ENCODE assay signal across 8 cellular contexts in the genomic region with DNA sequence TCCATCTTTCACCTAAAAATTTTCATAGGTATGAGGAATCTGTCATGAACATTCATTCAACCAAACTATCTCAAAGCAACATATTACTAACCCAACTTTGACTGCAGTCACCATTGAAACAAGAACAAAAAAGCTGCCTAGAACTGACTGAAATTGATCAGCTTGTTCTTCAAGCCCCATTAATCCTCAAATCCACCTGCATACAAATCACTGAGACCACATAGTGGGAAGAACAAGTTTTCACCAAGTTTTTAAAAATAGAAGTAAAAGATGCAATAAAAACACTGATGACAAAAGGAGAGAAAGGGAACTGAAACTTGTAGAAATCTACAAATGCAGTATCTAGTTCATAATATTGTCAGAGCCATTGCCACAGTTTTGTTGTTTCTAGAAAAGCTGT. TPM values are rescaled to one million over a fixed set of nuclear protein-coding genes. Genes with fewer than 3 reads are reported as not detected.
DNase-seq lines count a peak whose midpoint lies in the region; ATAC-seq and TF ChIP-seq lines count a peak whose summit lies in the region.

No MANE protein-coding gene starts in this region.

- CTCF ChIA-PET in activated CD4-positive, alpha-beta T cell treated with anti-CD3 and anti-CD28 coated beads for 36 hours (lab: Charles Lee), result interaction anchor here (1.1 to 2.2 kb wide), 4 partner anchors 9 to 108 kb away, joined by 3 to 5 read pairs (median 3); a partner anchor contains a TSS

- H3K4me1 ChIP-seq in esophagus squamous epithelium (peaks cover 10 to 88% (median 39%) of the 10 kb centered on the region in 3 donors), transverse colon (peaks cover 41 to 86% (median 55%) of the 10 kb centered on the region in 4 donors)

- intact Hi-C loops in activated CD4-positive, alpha-beta T cell treated with anti-CD3 and anti-CD28 coated beads for 36 hours (cut with DNase I, micrococcal nuclease), result loop anchor here in 1 of 2 experiments (2.0 kb wide), 1 partner anchor 21 kb away; no protein-coding TSS in a partner anchor
- intact Hi-C loops in esophagus squamous epithelium (cut with DNase I), result no loop called here
- intact Hi-C loops in transverse colon (cut with DNase I; ENCODE audit: low total_unique reads), result no loop called here

- TF ChIP-seq POLR2A in esophagus squamous epithelium (IDR thresholded peaks at IDR 0.05) (no peak), transverse colon (IDR thresholded peaks at IDR 0.05) (no peak)

- H3K4me3 Mint-ChIP-seq in activated CD4-positive, alpha-beta T cell treated with anti-CD3 and anti-CD28 coated beads for 36 hours, result no peak overlapping the region
- no peak overlapping the region for H3K4me3 Mint-ChIP-seq in T-helper 17 cell

- H3K27ac Mint-ChIP-seq in activated CD4-positive, alpha-beta T cell treated with anti-CD3 and anti-CD28 coated beads for 36 hours, result no peak overlapping the region
- H3K27ac Mint-ChIP-seq in T-helper 17 cell, result no peak overlapping the region

- H3K36me3 ChIP-seq in esophagus squamous epithelium (no peaks in the 10 kb centered on the region), transverse colon (no peaks in the 10 kb centered on the region)

- peaks cover 53% of the 10 kb centered on the region for H3K27me3 Mint-ChIP-seq in activated CD4-positive, alpha-beta T cell treated with anti-CD3 and anti-CD28 coated beads for 36 hours
- H3K27me3 Mint-ChIP-seq in T-helper 17 cell, result peaks cover 76% of the 10 kb centered on the region

- peaks cover 0 to 3% (median 0%) of the 10 kb centered on the region in 4 donors for H3K27me3 ChIP-seq in esophagus squamous epithelium
- no peaks in the 10 kb centered on the region for H3K27me3 ChIP-seq in transverse colon

- H3K27ac ChIP-seq in esophagus squamous epithelium, result peak overlapping the region; percentile 34 to 93 (median 88)
- H3K27ac ChIP-seq in transverse colon, result peak overlapping the region; percentile 85 to 89 (median 86)

- TF ChIP-seq EP300 in transverse colon (IDR thresholded peaks at IDR 0.05; ENCODE audit: low read depth), result no peak

- TF ChIP-seq CTCF in esophagus squamous epithelium (IDR thresholded peaks at IDR 0.05), result no peak
- TF ChIP-seq CTCF in transverse colon (IDR thresholded peaks at IDR 0.05), result no peak

- peak; percentile 61 for ATAC-seq in activated CD4-positive, alpha-beta T cell treated with anti-CD3 and anti-CD28 coated beads for 36 hours
- ATAC-seq in HG03342 (IDR thresholded peaks at IDR 0.05; ENCODE audit: unreplicated experiment) (peak; percentile 74), T-helper 17 cell (no peak)

- DNase-seq in activated CD4-positive, alpha-beta T cell treated with anti-CD3 and anti-CD28 coated beads for 36 hours, result no peak
- no peak for DNase-seq in activated CD4-positive, alpha-beta T cell treated with anti-CD3 and anti-CD28 coated beads, Interleukin-2, amount 50 U/mL, for 1 hour
- no peak for DNase-seq in esophagus squamous epithelium (lab: John Stamatoyannopoulos, UW)
- no peak for DNase-seq in transverse colon
- DNase-seq in Ammon's horn (ENCODE audit: low spot score), result no peak
- no peak for DNase-seq in T-helper 17 cell
- no peak for DNase-seq in NCI-H2196 treated with DMSO at 0.1 percent for 48 hours (lab: John Stamatoyannopoulos, UW; ENCODE audit: unreplicated experiment)

- in situ Hi-C loops in transverse colon (cut with MboI; ENCODE audit: low pct_ligation_motif_present in 1 of 4, low pct_unique_long_range_greater_than_20kb in 1 of 4, low sequenced_read_pairs in 3 of 4), result no loop called here

- no peaks in the 10 kb centered on the region for H3K36me3 Mint-ChIP-seq in activated CD4-positive, alpha-beta T cell treated with anti-CD3 and anti-CD28 coated beads for 36 hours (ENCODE audit: low read depth)
- peaks cover 10% of the 10 kb centered on the region for H3K36me3 Mint-ChIP-seq in T-helper 17 cell (ENCODE audit: low read depth)

- POLR2A ChIA-PET in activated CD4-positive, alpha-beta T cell treated with anti-CD3 and anti-CD28 coated beads for 36 hours (lab: Charles Lee), result no interaction called here

- H3K4me3 ChIP-seq in esophagus squamous epithelium (peak overlapping the region in 3 of 4 donors; percentile 18 to 75 (median 52)), transverse colon (peak overlapping the region in 1 of 4 donors; percentile 13)

- H3K9me3 ChIP-seq in esophagus squamous epithelium (no peaks in the 10 kb centered on the region), transverse colon (no peaks in the 10 kb centered on the region), T-helper 17 cell (ENCODE audit: control insufficient read depth, low read length, poor library complexity, severe bottlenecking) (no peaks in the 10 kb centered on the region)

- H3K4me1 Mint-ChIP-seq in activated CD4-positive, alpha-beta T cell treated with anti-CD3 and anti-CD28 coated beads for 36 hours, result peaks cover 5% of the 10 kb centered on the region
- peaks cover 5% of the 10 kb centered on the region for H3K4me1 Mint-ChIP-seq in T-helper 17 cell

- H3K9me3 Mint-ChIP-seq in activated CD4-positive, alpha-beta T cell treated with anti-CD3 and anti-CD28 coated beads for 36 hours (ENCODE audit: low read depth), result no peaks in the 10 kb centered on the region

RNA-seq across cellular contexts. Expression of a gene that starts 6.1 kb away (rescaled TPM):
- under 1 TPM; 0.39 to 0.55 TPM for total RNA-seq in activated CD4-positive, alpha-beta T cell treated with anti-CD3 and anti-CD28 coated beads for 36 hours
- total RNA-seq in esophagus squamous epithelium (10 to 100 TPM; 37.0 to 69.6 (median 44.7) TPM), transverse colon (10 to 100 TPM; 53.5 to 79.3 (median 66.2) TPM), T-helper 17 cell (1 to 10 TPM in 1 of 2 donors, under 1 TPM in 1; 0.57 to 2.6 TPM)

RNA-seq across cellular contexts. Expression of a gene that starts 34.6 kb away (rescaled TPM):
- total RNA-seq in activated CD4-positive, alpha-beta T cell treated with anti-CD3 and anti-CD28 coated beads for 36 hours, result 100 to 1,000 TPM; 151 to 249 TPM
- 10 to 100 TPM; 31.5 to 57.7 (median 46.8) TPM for total RNA-seq in esophagus squamous epithelium
- total RNA-seq in transverse colon, result 10 to 100 TPM; 28.4 to 41.8 (median 33.3) TPM
- total RNA-seq in T-helper 17 cell, result 10 to 100 TPM; 48.6 to 53.1 TPM

Comparison
In these comparisons a context has a peak if more than half of its experiments do, and no peak if none do; other contexts are left out.
1. RNA of a gene that starts 6.1 kb away (total RNA-seq): 53.5 to 79.3 TPM in transverse colon and 37.0 to 69.6 TPM in esophagus squamous epithelium; 0.57 to 2.6 TPM in T-helper 17 cell and 0.39 to 0.55 TPM in activated CD4-positive, alpha-beta T cell treated with anti-CD3 and anti-CD28 coated beads for 36 hours; every median in the first group is over 10 times any median in the second.